Comparison of ENCODE assay signal across 1 cellular context in genomic region chr7:133706016-133706415, GRCh38.
TF ChIP-seq lines count a peak whose summit lies in the region.

No MANE protein-coding gene starts in this region.

TF ChIP-seq in HepG2, 621 proteins besides CTCF, POLR2A, EP300 and RAD21 (continued from another document):
- TF ChIP-seq, protein P1, sequence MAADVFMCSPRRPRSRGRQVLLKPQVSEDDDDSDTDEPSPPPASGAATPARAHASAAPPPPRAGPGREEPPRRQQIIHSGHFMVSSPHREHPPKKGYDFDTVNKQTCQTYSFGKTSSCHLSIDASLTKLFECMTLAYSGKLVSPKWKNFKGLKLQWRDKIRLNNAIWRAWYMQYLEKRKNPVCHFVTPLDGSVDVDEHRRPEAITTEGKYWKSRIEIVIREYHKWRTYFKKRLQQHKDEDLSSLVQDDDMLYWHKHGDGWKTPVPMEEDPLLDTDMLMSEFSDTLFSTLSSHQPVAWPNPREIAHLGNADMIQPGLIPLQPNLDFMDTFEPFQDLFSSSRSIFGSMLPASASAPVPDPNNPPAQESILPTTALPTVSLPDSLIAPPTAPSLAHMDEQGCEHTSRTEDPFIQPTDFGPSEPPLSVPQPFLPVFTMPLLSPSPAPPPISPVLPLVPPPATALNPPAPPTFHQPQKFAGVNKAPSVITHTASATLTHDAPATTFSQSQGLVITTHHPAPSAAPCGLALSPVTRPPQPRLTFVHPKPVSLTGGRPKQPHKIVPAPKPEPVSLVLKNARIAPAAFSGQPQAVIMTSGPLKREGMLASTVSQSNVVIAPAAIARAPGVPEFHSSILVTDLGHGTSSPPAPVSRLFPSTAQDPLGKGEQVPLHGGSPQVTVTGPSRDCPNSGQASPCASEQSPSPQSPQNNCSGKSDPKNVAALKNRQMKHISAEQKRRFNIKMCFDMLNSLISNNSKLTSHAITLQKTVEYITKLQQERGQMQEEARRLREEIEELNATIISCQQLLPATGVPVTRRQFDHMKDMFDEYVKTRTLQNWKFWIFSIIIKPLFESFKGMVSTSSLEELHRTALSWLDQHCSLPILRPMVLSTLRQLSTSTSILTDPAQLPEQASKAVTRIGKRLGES (CRISPR knock-in tag; IDR thresholded peaks at IDR 0.05; ENCODE audit: borderline replicate concordance), result no peak
- TF ChIP-seq GTF2F1 (IDR thresholded peaks at IDR 0.05; ENCODE audit: low read length) (no peak), ZNF160 (CRISPR knock-in tag; IDR thresholded peaks at IDR 0.05) (no peak), ZNF576 (CRISPR knock-in tag; IDR thresholded peaks at IDR 0.05) (no peak), TBL1XR1 (IDR thresholded peaks at IDR 0.05; ENCODE audit: borderline replicate concordance, low read length, partially characterized antibody) (no peak), SP140L (CRISPR knock-in tag; IDR thresholded peaks at IDR 0.05; ENCODE audit: borderline replicate concordance) (no peak), KDM4B (CRISPR knock-in tag; IDR thresholded peaks at IDR 0.05) (no peak), TEF (CRISPR knock-in tag; IDR thresholded peaks at IDR 0.05) (no peak), ZNF20 (CRISPR knock-in tag; IDR thresholded peaks at IDR 0.05) (no peak), ZNF124 (CRISPR knock-in tag; IDR thresholded peaks at IDR 0.05) (no peak), TRIM22 (IDR thresholded peaks at IDR 0.05) (no peak), KAT2B (IDR thresholded peaks at IDR 0.05; ENCODE audit: borderline replicate concordance, low read depth, low read length) (no peak)
- TF ChIP-seq, protein P2, sequence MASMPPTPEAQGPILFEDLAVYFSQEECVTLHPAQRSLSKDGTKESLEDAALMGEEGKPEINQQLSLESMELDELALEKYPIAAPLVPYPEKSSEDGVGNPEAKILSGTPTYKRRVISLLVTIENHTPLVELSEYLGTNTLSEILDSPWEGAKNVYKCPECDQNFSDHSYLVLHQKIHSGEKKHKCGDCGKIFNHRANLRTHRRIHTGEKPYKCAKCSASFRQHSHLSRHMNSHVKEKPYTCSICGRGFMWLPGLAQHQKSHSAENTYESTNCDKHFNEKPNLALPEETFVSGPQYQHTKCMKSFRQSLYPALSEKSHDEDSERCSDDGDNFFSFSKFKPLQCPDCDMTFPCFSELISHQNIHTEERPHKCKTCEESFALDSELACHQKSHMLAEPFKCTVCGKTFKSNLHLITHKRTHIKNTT (CRISPR knock-in tag; IDR thresholded peaks at IDR 0.05), result no peak
- TF ChIP-seq, protein P3, sequence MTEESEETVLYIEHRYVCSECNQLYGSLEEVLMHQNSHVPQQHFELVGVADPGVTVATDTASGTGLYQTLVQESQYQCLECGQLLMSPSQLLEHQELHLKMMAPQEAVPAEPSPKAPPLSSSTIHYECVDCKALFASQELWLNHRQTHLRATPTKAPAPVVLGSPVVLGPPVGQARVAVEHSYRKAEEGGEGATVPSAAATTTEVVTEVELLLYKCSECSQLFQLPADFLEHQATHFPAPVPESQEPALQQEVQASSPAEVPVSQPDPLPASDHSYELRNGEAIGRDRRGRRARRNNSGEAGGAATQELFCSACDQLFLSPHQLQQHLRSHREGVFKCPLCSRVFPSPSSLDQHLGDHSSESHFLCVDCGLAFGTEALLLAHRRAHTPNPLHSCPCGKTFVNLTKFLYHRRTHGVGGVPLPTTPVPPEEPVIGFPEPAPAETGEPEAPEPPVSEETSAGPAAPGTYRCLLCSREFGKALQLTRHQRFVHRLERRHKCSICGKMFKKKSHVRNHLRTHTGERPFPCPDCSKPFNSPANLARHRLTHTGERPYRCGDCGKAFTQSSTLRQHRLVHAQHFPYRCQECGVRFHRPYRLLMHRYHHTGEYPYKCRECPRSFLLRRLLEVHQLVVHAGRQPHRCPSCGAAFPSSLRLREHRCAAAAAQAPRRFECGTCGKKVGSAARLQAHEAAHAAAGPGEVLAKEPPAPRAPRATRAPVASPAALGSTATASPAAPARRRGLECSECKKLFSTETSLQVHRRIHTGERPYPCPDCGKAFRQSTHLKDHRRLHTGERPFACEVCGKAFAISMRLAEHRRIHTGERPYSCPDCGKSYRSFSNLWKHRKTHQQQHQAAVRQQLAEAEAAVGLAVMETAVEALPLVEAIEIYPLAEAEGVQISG (CRISPR knock-in tag; IDR thresholded peaks at IDR 0.05), result no peak
